Comparison of ENCODE assay signal across 16 cellular contexts in genomic region chr1:208149776-208150514, GRCh38.
DNase-seq lines count a peak whose midpoint lies in the region; ATAC-seq and TF ChIP-seq lines count a peak whose summit lies in the region.
"Had no signal": no experiment of that assay in that cellular context is flagged by ENCODE, and none has a peak within 500 bp of the region (broad histone marks: within the 10 kb centered on the region; RNA-seq: fewer than 3 reads in every experiment).

No MANE protein-coding gene starts in this region.

- peaks cover 4% of the 10 kb centered on the region for H3K36me3 Mint-ChIP-seq in Calu3 (ENCODE audit: insufficient read depth, unreplicated experiment)
- H3K36me3 Mint-ChIP-seq in activated T-cell treated with anti-CD3 and anti-CD28 coated beads, Interleukin-2, amount 50 U/mL, for 72 hours (ENCODE audit: insufficient read depth in 2 of 2) = no peaks in the 10 kb centered on the region
- H3K36me3 Mint-ChIP-seq: CD4-positive, CD25-positive, alpha-beta regulatory T cell; IgD-negative memory B cell; naive thymus-derived CD8-positive, alpha-beta T cell; T-cell had no signal

- H2BK120ac ChIP-seq in neuronal stem cell (ENCODE audit: low read depth, low read length) = no peak overlapping the region

- H3K9ac ChIP-seq in neuronal stem cell (ENCODE audit: low read depth, low read length, poor library complexity) = no peak overlapping the region

- peaks cover 69% of the 10 kb centered on the region for H3K4me1 ChIP-seq in left ventricle myocardium inferior
- peaks cover 21 to 37% of the 10 kb centered on the region in 2 donors for H3K4me1 ChIP-seq in neuronal stem cell (ENCODE audit: control insufficient read depth in 2 of 2, insufficient read depth in 1 of 2, low read depth in 1 of 2, low read length in 2 of 2)

- H3K23ac ChIP-seq in neuronal stem cell (ENCODE audit: low read depth, low read length, poor library complexity) = no peak overlapping the region

- intact Hi-C loops in Calu3 (cut with micrococcal nuclease; ENCODE audit: unreplicated experiment) (no loop called here), left ventricle myocardium inferior (cut with micrococcal nuclease) (no loop called here)

- ATAC-seq in GM21528 (IDR thresholded peaks at IDR 0.05; ENCODE audit: low FRiP score, unreplicated experiment) (no peak), HG02798 (IDR thresholded peaks at IDR 0.05; ENCODE audit: poor library complexity, unreplicated experiment) (no peak)
- no peak for ATAC-seq in activated T-cell treated with anti-CD3 and anti-CD28 coated beads, Interleukin-2, amount 50 U/mL, for 72 hours (replicated peaks in 1 of 2)
- ATAC-seq: HCT116; naive thymus-derived CD8-positive, alpha-beta T cell; T-cell had no signal

- no peak overlapping the region for H2BK5ac ChIP-seq in neuronal stem cell (ENCODE audit: low read length)

- H3K36me3 ChIP-seq in left ventricle myocardium inferior = no peaks in the 10 kb centered on the region
- no peaks in the 10 kb centered on the region for H3K36me3 ChIP-seq in neuronal stem cell (replicated peaks in 1 of 2; ENCODE audit: control insufficient read depth in 2 of 2, insufficient read depth in 2 of 2, low read length in 2 of 2)

- H3K27ac Mint-ChIP-seq in Calu3 (ENCODE audit: unreplicated experiment) = no peak overlapping the region
- H3K27ac Mint-ChIP-seq in activated T-cell treated with anti-CD3 and anti-CD28 coated beads, Interleukin-2, amount 50 U/mL, for 72 hours = no peak overlapping the region
- H3K27ac Mint-ChIP-seq: CD4-positive, CD25-positive, alpha-beta regulatory T cell; dendritic cell treated with granulocyte-macrophage colony-stimulating factor and Interleukin-4, amounts not matched to agents 40 ng/mL and 50 ng/mL, for 4 days; IgD-negative memory B cell; naive thymus-derived CD8-positive, alpha-beta T cell; T-cell had no signal

- peak overlapping the region; percentile 55 for H3K27ac ChIP-seq in left ventricle myocardium inferior (replicated peaks)
- H3K27ac ChIP-seq in neuronal stem cell (replicated peaks; ENCODE audit: low read length) = peak overlapping the region; percentile 5

- peak; percentile 57 for DNase-seq in Calu3
- peak; percentile 71 for DNase-seq in NCI-H2227 (lab: John Stamatoyannopoulos, UW; ENCODE audit: unreplicated experiment)
- DNase-seq in left ventricle myocardium inferior = peak; percentile 45
- no peak for DNase-seq in neuronal stem cell (ENCODE audit: low spot score)
- no peak for DNase-seq in SIG-M5 treated with dmso at 0.1 percent for 504 hours (lab: John Stamatoyannopoulos, UW; ENCODE audit: unreplicated experiment)
- DNase-seq in activated T-cell treated with anti-CD3 and anti-CD28 coated beads, Interleukin-2, amount 50 U/mL, for 72 hours = no peak
- DNase-seq: activated CD4-positive, alpha-beta T cell treated with anti-CD3 and anti-CD28 coated beads for 1 hour; CD4-positive, CD25-positive, alpha-beta regulatory T cell; naive thymus-derived CD8-positive, alpha-beta T cell; NCI-H187; T-cell had no signal

- no peak overlapping the region for H4K91ac ChIP-seq in neuronal stem cell (ENCODE audit: low read depth, low read length, poor library complexity)

- no peak overlapping the region for H2BK12ac ChIP-seq in neuronal stem cell (ENCODE audit: low read length)

- peaks cover 14% of the 10 kb centered on the region for H3K4me1 Mint-ChIP-seq in Calu3 (ENCODE audit: low read depth, unreplicated experiment)
- no peaks in the 10 kb centered on the region for H3K4me1 Mint-ChIP-seq in activated T-cell treated with anti-CD3 and anti-CD28 coated beads, Interleukin-2, amount 50 U/mL, for 72 hours (ENCODE audit: low read depth)
- H3K4me1 Mint-ChIP-seq: CD4-positive, CD25-positive, alpha-beta regulatory T cell; IgD-negative memory B cell; naive thymus-derived CD8-positive, alpha-beta T cell had no signal

- no peak overlapping the region for H2AK5ac ChIP-seq in neuronal stem cell (ENCODE audit: low read depth, low read length)

- H4K8ac ChIP-seq in neuronal stem cell (ENCODE audit: low read depth, low read length) = no peak overlapping the region

- H3K4me3 Mint-ChIP-seq in Calu3 (ENCODE audit: low read depth, unreplicated experiment) = no peak overlapping the region
- no peak overlapping the region for H3K4me3 Mint-ChIP-seq in activated T-cell treated with anti-CD3 and anti-CD28 coated beads, Interleukin-2, amount 50 U/mL, for 72 hours
- H3K4me3 Mint-ChIP-seq: CD4-positive, CD25-positive, alpha-beta regulatory T cell; dendritic cell treated with granulocyte-macrophage colony-stimulating factor and Interleukin-4, amounts not matched to agents 40 ng/mL and 50 ng/mL, for 4 days; IgD-negative memory B cell; naive thymus-derived CD8-positive, alpha-beta T cell; T-cell had no signal

- H3K18ac ChIP-seq in neuronal stem cell (ENCODE audit: low read length) = peak overlapping the region; percentile 27

- no peaks in the 10 kb centered on the region for H3K9me3 Mint-ChIP-seq in Calu3 (ENCODE audit: low read depth, unreplicated experiment)
- H3K9me3 Mint-ChIP-seq in activated T-cell treated with anti-CD3 and anti-CD28 coated beads, Interleukin-2, amount 50 U/mL, for 72 hours = no peaks in the 10 kb centered on the region
- H3K9me3 Mint-ChIP-seq: CD4-positive, CD25-positive, alpha-beta regulatory T cell; dendritic cell treated with granulocyte-macrophage colony-stimulating factor and Interleukin-4, amounts not matched to agents 40 ng/mL and 50 ng/mL, for 4 days; IgD-negative memory B cell; naive thymus-derived CD8-positive, alpha-beta T cell; T-cell had no signal

- no peak overlapping the region for H3K4ac ChIP-seq in neuronal stem cell (ENCODE audit: low read length)

- H3K27me3 ChIP-seq in left ventricle myocardium inferior (ENCODE audit: low read depth) = no peaks in the 10 kb centered on the region
- H3K27me3 ChIP-seq in neuronal stem cell (ENCODE audit: control insufficient read depth in 3 of 3, insufficient read depth in 3 of 3, low read depth in 1 of 3, low read length in 3 of 3) = no peaks in the 10 kb centered on the region

- BruUV-seq in Calu3 (replicated peaks; lab: Mats Ljungman, UMichigan) = no TSS peak

- H3K9me3 ChIP-seq in left ventricle myocardium inferior (replicated peaks) (no peaks in the 10 kb centered on the region), neuronal stem cell (replicated peaks in 1 of 2; ENCODE audit: control insufficient read depth in 2 of 2, insufficient read depth in 1 of 2, low read depth in 1 of 2, low read length in 2 of 2) (no peaks in the 10 kb centered on the region)

- TF ChIP-seq CTCF in Calu3 (IDR thresholded peaks at IDR 0.05; ENCODE audit: unreplicated experiment) = no peak
- TF ChIP-seq CTCF in left ventricle myocardium inferior (IDR thresholded peaks at IDR 0.05; ENCODE audit: borderline replicate concordance) = no peak

- no peak overlapping the region for H3K14ac ChIP-seq in neuronal stem cell (ENCODE audit: low read length)

- no peak overlapping the region for H3K4me3 ChIP-seq in left ventricle myocardium inferior
- no peak overlapping the region for H3K4me3 ChIP-seq in neuronal stem cell (ENCODE audit: low read length in 2 of 2)

- H3K4me2 ChIP-seq in neuronal stem cell (ENCODE audit: insufficient read depth, low read length, poor library complexity, severe bottlenecking) = no peak overlapping the region

- whole genome bisulfite sequencing in neuronal stem cell (ENCODE audit: extremely low coverage in 2 of 2, insufficient read length in 2 of 2, insufficient replicate concordance in 1 of 2), 2 donors = 100% methylated on average over 1 of the region's 9 CpGs; no CpG with 5 or more reads in 1 of the 2 donors

- H3K79me1 ChIP-seq in neuronal stem cell (ENCODE audit: low read depth, low read length) = no peaks in the 10 kb centered on the region

- no peak overlapping the region for H2BK15ac ChIP-seq in neuronal stem cell (ENCODE audit: low read length)

- CTCF ChIA-PET in Calu3 (lab: Charles Lee) = interaction anchor here (1.2 to 1.5 kb wide), 5 partner anchors 18 to 152 kb away, joined by 3 to 11 read pairs (median 4); no protein-coding TSS in a partner anchor

- H3K27me3 Mint-ChIP-seq in Calu3 (ENCODE audit: unreplicated experiment) = no peaks in the 10 kb centered on the region
- H3K27me3 Mint-ChIP-seq in activated T-cell treated with anti-CD3 and anti-CD28 coated beads, Interleukin-2, amount 50 U/mL, for 72 hours (ENCODE audit: low read depth) = no peaks in the 10 kb centered on the region
- H3K27me3 Mint-ChIP-seq: CD4-positive, CD25-positive, alpha-beta regulatory T cell; IgD-negative memory B cell had no signal

- H2AFZ ChIP-seq in neuronal stem cell (ENCODE audit: low read length) = no peak overlapping the region

Comparison
In these comparisons a context has a peak if more than half of its experiments do, and no peak if none do; other contexts are left out.
1. DNase-seq: peak in Calu3 (single experiment), NCI-H2227 (single experiment) and left ventricle myocardium inferior (single experiment); none in neuronal stem cell (single experiment), SIG-M5 treated with dmso at 0.1 percent for 504 hours (single experiment) and activated T-cell treated with anti-CD3 and anti-CD28 coated beads, Interleukin-2, amount 50 U/mL, for 72 hours (0 of 2).